ENCODE assay signal across 8 cellular contexts in genomic region chr6:158808918-158809678, GRCh38. TPM values are rescaled to one million over a fixed set of nuclear protein-coding genes. Genes with fewer than 3 reads are reported as not detected.
A peak's percentile ranks its signal among the peaks of the same experiment; 100 is the strongest.
DNase-seq lines count a peak whose midpoint lies in the region; ATAC-seq, FAIRE-seq and TF ChIP-seq lines count a peak whose summit lies in the region.

No MANE protein-coding gene starts in this region.

- H3K4me3 ChIP-seq in Karpas-422 (ENCODE audit: low read length) (peak overlapping the region; percentile 42), transverse colon (no peak overlapping the region), sigmoid colon (no peak overlapping the region)

- peak overlapping the region; percentile 96 for H3K27ac ChIP-seq in Karpas-422 (ENCODE audit: low read length)
- H3K27ac ChIP-seq in transverse colon: peak overlapping the region; percentile 60 to 77 (median 66)
- peak overlapping the region in 1 of 4 donors; percentile 55 for H3K27ac ChIP-seq in sigmoid colon

- peaks cover 12% of the 10 kb centered on the region; the same call in 1 of the 2 replicates for H3K36me3 ChIP-seq in Karpas-422 (ENCODE audit: insufficient read depth, low read length)
- H3K36me3 ChIP-seq in transverse colon: no peaks in the 10 kb centered on the region
- H3K36me3 ChIP-seq in sigmoid colon: peaks cover 0 to 5% (median 0%) of the 10 kb centered on the region in 4 donors

- TF ChIP-seq POLR2A in transverse colon (IDR thresholded peaks at IDR 0.05) (peak; percentile 48), sigmoid colon (IDR thresholded peaks at IDR 0.05) (no peak)

- H3K27me3 Mint-ChIP-seq in endothelial cell (ENCODE audit: unreplicated experiment): peaks cover 10% of the 10 kb centered on the region

- peak; percentile 92 for FAIRE-seq in GM18507 (lab: Jason Lieb, UNC)

- H3K4me1 Mint-ChIP-seq in endothelial cell (ENCODE audit: unreplicated experiment): peaks cover 71% of the 10 kb centered on the region

- TF ChIP-seq EP300 in transverse colon (IDR thresholded peaks at IDR 0.05; ENCODE audit: low read depth): no peak
- TF ChIP-seq EP300 in sigmoid colon (IDR thresholded peaks at IDR 0.05): no peak

- peak overlapping the region; percentile 56 for H3K9ac ChIP-seq in Karpas-422 (ENCODE audit: low read length)

- H3K79me2 ChIP-seq in Karpas-422 (ENCODE audit: low read length): peaks cover 97% of the 10 kb centered on the region

- peaks cover 20% of the 10 kb centered on the region; the same call in 1 of the 2 replicates for H4K20me1 ChIP-seq in Karpas-422 (ENCODE audit: insufficient read depth, low read depth, low read length)

- no peaks in the 10 kb centered on the region for H3K9me3 ChIP-seq in Karpas-422 (ENCODE audit: low read length)
- no peaks in the 10 kb centered on the region for H3K9me3 ChIP-seq in transverse colon
- no peaks in the 10 kb centered on the region for H3K9me3 ChIP-seq in sigmoid colon

- WGBS in transverse colon (ENCODE audit: low coverage in 1 of 2), 2 donors: 32 to 38% methylated on average over 7 to 8 of the region's 8 CpGs
- 32 to 52% methylated on average over 8 of the region's 8 CpGs for WGBS in sigmoid colon, 2 donors

- H3K27ac Mint-ChIP-seq in endothelial cell (ENCODE audit: unreplicated experiment): peak overlapping the region; percentile 58

- H3K9me2 ChIP-seq in Karpas-422 (replicated peaks; ENCODE audit: insufficient read depth, low read length): no peaks in the 10 kb centered on the region

- no peak for TF ChIP-seq CTCF in endothelial cell (IDR thresholded peaks at IDR 0.05; ENCODE audit: unreplicated experiment)
- TF ChIP-seq CTCF in transverse colon (IDR thresholded peaks at IDR 0.05): no peak
- TF ChIP-seq CTCF in sigmoid colon (IDR thresholded peaks at IDR 0.05): no peak

- H2AFZ ChIP-seq in Karpas-422 (ENCODE audit: low read length): no peak overlapping the region

- in situ Hi-C loops in transverse colon (cut with MboI; ENCODE audit: low pct_ligation_motif_present in 1 of 4, low pct_unique_long_range_greater_than_20kb in 1 of 4, low sequenced_read_pairs in 3 of 4): no loop called here

- H3K36me3 Mint-ChIP-seq in endothelial cell (ENCODE audit: low read depth, unreplicated experiment): peaks cover 32% of the 10 kb centered on the region

- H3K27me3 ChIP-seq in Karpas-422 (ENCODE audit: low read length) (no peaks in the 10 kb centered on the region), transverse colon (no peaks in the 10 kb centered on the region), sigmoid colon (no peaks in the 10 kb centered on the region)

- peak overlapping the region; percentile 94 for H3K4me2 ChIP-seq in Karpas-422 (ENCODE audit: low read depth, low read length, poor library complexity, severe bottlenecking)

- peak; percentile 74 for ATAC-seq in GM21723 (IDR thresholded peaks at IDR 0.05; ENCODE audit: unreplicated experiment)

- H3K4me3 Mint-ChIP-seq in endothelial cell (ENCODE audit: unreplicated experiment): no peak overlapping the region

- H3K4me1 ChIP-seq in Karpas-422 (ENCODE audit: low read length) (peaks cover 98% of the 10 kb centered on the region), transverse colon (peaks cover 35 to 90% (median 60%) of the 10 kb centered on the region in 4 donors), sigmoid colon (peaks cover 0 to 25% (median 11%) of the 10 kb centered on the region in 4 donors)

- no peak for DNase-seq in GM18507 (ENCODE audit: extremely low spot score, insufficient read length, low read depth)
- peak; percentile 79 for DNase-seq in Karpas-422
- DNase-seq in endothelial cell (ENCODE audit: low spot score): no peak
- DNase-seq in transverse colon: no peak
- DNase-seq in sigmoid colon: no peak
- DNase-seq in NK-92 (lab: John Stamatoyannopoulos, UW; ENCODE audit: unreplicated experiment): no peak
- DNase-seq in RPMI8226: no peak

- intact Hi-C loops in transverse colon (cut with DNase I; ENCODE audit: low total_unique reads) (no loop called here), sigmoid colon (cut with DNase I) (no loop called here)

- no peaks in the 10 kb centered on the region for H3K9me3 Mint-ChIP-seq in endothelial cell (ENCODE audit: unreplicated experiment)

RNA-seq across cellular contexts. Expression of gene EZR, which starts 10.1 kb away (rescaled TPM):
- total RNA-seq in Karpas-422 (2014; rRNA removed; shearing (Covaris generic); ENCODE audit: low replicate concordance): 88.5 and 185 TPM in 2 replicates
- total RNA-seq in endothelial cell (ENCODE audit: unreplicated experiment): 125 TPM
- total RNA-seq in transverse colon: 100 to 1,000 TPM; 149 to 430 (median 319) TPM
- total RNA-seq in sigmoid colon: 10 to 100 TPM; 33.5 to 46.0 (median 38.3) TPM
- 100 to 1,000 TPM; 214 to 333 (median 262) TPM for polyA plus RNA-seq in sigmoid colon
